In the genomic region with DNA sequence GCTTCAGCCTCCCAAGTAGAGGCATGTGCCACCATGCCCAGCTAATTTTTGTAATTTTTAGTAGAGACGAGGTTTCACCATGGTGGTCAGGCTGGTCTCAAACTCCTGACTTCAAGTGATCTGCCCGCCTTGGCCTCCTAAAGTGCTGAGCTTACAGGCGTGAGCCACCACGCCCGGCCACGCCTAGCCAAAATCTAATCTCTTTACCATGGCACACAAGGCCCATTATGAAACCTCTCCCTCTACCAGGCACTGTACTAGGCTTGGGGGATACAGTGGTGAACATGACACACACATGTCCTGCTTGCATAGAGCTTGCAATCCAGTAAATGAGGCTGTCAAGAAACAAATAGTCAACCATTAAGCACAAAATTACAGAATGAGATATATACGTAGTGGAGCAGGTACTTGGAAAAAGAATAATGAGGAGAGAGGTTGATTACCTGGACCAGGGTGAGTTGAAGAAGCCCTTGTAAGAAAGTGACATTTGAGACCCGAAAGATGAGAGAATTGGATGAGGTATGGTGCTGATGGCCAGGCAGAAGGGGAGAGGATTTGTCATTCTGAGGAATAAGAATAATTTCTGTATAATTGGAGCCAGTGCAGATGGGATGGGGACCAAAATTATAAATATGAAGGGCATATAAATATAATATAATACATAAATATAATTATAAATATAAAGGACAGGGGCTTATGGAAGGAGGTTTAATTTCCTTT, we compare ENCODE assay signal across 23 cellular contexts. TPM values are rescaled to one million over a fixed set of nuclear protein-coding genes. Genes with fewer than 3 reads are reported as not detected.
DNase-seq lines count a peak whose midpoint lies in the region; ATAC-seq, FAIRE-seq and TF ChIP-seq lines count a peak whose summit lies in the region.
"Had no signal": no experiment of that assay in that cellular context is flagged by ENCODE, and none has a peak within 500 bp of the region (broad histone marks: within the 10 kb centered on the region; RNA-seq: fewer than 3 reads in every experiment).

No MANE protein-coding gene starts in this region.

- no peak overlapping the region for H3K27ac Mint-ChIP-seq in T-cell
- no peak overlapping the region for H3K27ac Mint-ChIP-seq in glutamatergic neuron (ENCODE audit: unreplicated experiment)

- H2AFZ ChIP-seq in HepG2 (ENCODE audit: low read length), result peak overlapping the region; percentile 98

- no peak overlapping the region for H4K5ac ChIP-seq in mesendoderm (ENCODE audit: low read length)

- no peak overlapping the region for H2BK120ac ChIP-seq in mesendoderm (ENCODE audit: low read depth, low read length)

- no peak overlapping the region for H4K8ac ChIP-seq in mesendoderm (ENCODE audit: low read depth, low read length)

- H2BK5ac ChIP-seq in mesendoderm (ENCODE audit: low read length), result no peak overlapping the region

- H3K18ac ChIP-seq in mesendoderm (ENCODE audit: low read length), result no peak overlapping the region

- H3K9ac ChIP-seq in HepG2 (ENCODE audit: insufficient read depth, low read depth, low read length) (no peak overlapping the region), mesendoderm (ENCODE audit: low read length) (no peak overlapping the region)
- H3K9ac ChIP-seq: parathyroid adenoma had no signal

- H2AK5ac ChIP-seq in mesendoderm (ENCODE audit: low read length), result no peak overlapping the region

- H3K27ac ChIP-seq in HepG2 (ENCODE audit: extremely low read length, insufficient read depth, low read length), result no peak overlapping the region
- H3K27ac ChIP-seq in right lobe of liver, result no peak overlapping the region
- H3K27ac ChIP-seq in mesendoderm (ENCODE audit: low read depth, low read length), result no peak overlapping the region
- H3K27ac ChIP-seq: parathyroid adenoma, PC-9, SJCRH30 had no signal

- peaks cover 13% of the 10 kb centered on the region for H3K79me1 ChIP-seq in mesendoderm (ENCODE audit: low read length)

- H3K4me1 Mint-ChIP-seq in T-cell (peaks cover 21 to 30% (median 26%) of the 10 kb centered on the region in 3 donors), glutamatergic neuron (ENCODE audit: low read depth, unreplicated experiment) (peaks cover 5% of the 10 kb centered on the region)

- H3K4me3 ChIP-seq in HepG2 (replicated peaks in 1 of 3; ENCODE audit: insufficient read depth in 1 of 3, low read depth in 2 of 3, low read length in 3 of 3) (peak overlapping the region in 1 of 3 experiments; percentile 87; a peak in 2 of 6 replicates), right lobe of liver (no peak overlapping the region), mesendoderm (ENCODE audit: low read length) (no peak overlapping the region)

- intact Hi-C loops in HepG2 (cut with micrococcal nuclease; ENCODE audit: unreplicated experiment) (no loop called here), right lobe of liver (cut with DNase I) (no loop called here), posterior vena cava (cut with DNase I) (no loop called here)

- TF ChIP-seq RAD21 in HepG2 (CRISPR knock-in tag; IDR thresholded peaks at IDR 0.05), result no peak

- H3K9me3 ChIP-seq in HepG2 (ENCODE audit: low read length) (no peaks in the 10 kb centered on the region), right lobe of liver (no peaks in the 10 kb centered on the region)
- H3K9me3 ChIP-seq: left lung, mucosa of descending colon, SJCRH30 had no signal

- H3K23ac ChIP-seq in mesendoderm (ENCODE audit: low read length), result no peak overlapping the region

- H3K4me3 Mint-ChIP-seq in T-cell (peak overlapping the region in 2 of 3 donors; percentile 31 to 92), glutamatergic neuron (ENCODE audit: unreplicated experiment) (peak overlapping the region; percentile 12)

- H4K20me1 ChIP-seq in HepG2 (ENCODE audit: insufficient read depth, low read length), result no peaks in the 10 kb centered on the region

- no peaks in the 10 kb centered on the region; a peak in 1 of 5 replicates for H3K27me3 ChIP-seq in HepG2 (ENCODE audit: control insufficient read depth in 1 of 2, insufficient read depth in 2 of 2, low read length in 2 of 2)
- no peaks in the 10 kb centered on the region for H3K27me3 ChIP-seq in right lobe of liver
- H3K27me3 ChIP-seq in mesendoderm (ENCODE audit: insufficient read depth, low read length, poor library complexity), result no peaks in the 10 kb centered on the region
- H3K27me3 ChIP-seq: SJCRH30 had no signal

- POLR2A ChIA-PET in HepG2 (lab: Yijun Ruan, JAX), result no interaction called here
- POLR2A ChIA-PET in T-cell (lab: Charles Lee), result no interaction called here

- CTCF ChIA-PET in HepG2 (lab: Yijun Ruan, JAX; ENCODE audit: low intra/inter-chr PET ratio, low total read pairs) (no interaction called here), T-cell (lab: Charles Lee) (interaction anchor here in 1 of 2 donors (1.3 kb wide), 1 partner anchor 34 kb away, joined by 6 read pairs; no protein-coding TSS in a partner anchor)

- TF ChIP-seq POLR2A in HepG2 (IDR thresholded peaks at IDR 0.05; ENCODE audit: insufficient read depth in 1 of 2, low read depth in 2 of 2, low read length in 2 of 2) (no peak), right lobe of liver (IDR thresholded peaks at IDR 0.05) (no peak)

- in situ Hi-C loops in HepG2 (cut with HindIII; ENCODE audit: extremely low pct_ligation_motif_present, low pct_unique_long_range_greater_than_20kb), result no loop called here

- H3K36me3 ChIP-seq in HepG2 (replicated peaks in 1 of 2; ENCODE audit: control insufficient read depth in 1 of 2, insufficient read depth in 2 of 2, low read length in 2 of 2) (0 out of 5 replicates have a peak, but pooled peaks cover 0 to 4% of the 10 kb centered on the region in 2 experiments), right lobe of liver (no peaks in the 10 kb centered on the region), mesendoderm (ENCODE audit: control insufficient read depth, insufficient read depth, low read length) (no peaks in the 10 kb centered on the region)
- H3K36me3 ChIP-seq: left lung, SJCRH30 had no signal

- ATAC-seq in HepG2 (no peak), right lobe of liver (no peak), T-cell (replicated peaks in 1 of 4) (no peak)

- FAIRE-seq in HepG2 (lab: Jason Lieb, UNC), result no peak
- FAIRE-seq: GM12892, urothelium cell line had no signal

- H3K36me3 Mint-ChIP-seq in T-cell, result peaks cover 11% of the 10 kb centered on the region
- no peaks in the 10 kb centered on the region for H3K36me3 Mint-ChIP-seq in glutamatergic neuron (ENCODE audit: unreplicated experiment)

- H3K27me3 Mint-ChIP-seq in T-cell, result peaks cover 15 to 27% of the 10 kb centered on the region in 2 donors
- peaks cover 3% of the 10 kb centered on the region for H3K27me3 Mint-ChIP-seq in glutamatergic neuron (ENCODE audit: unreplicated experiment)

- no peak overlapping the region for H3K4ac ChIP-seq in mesendoderm (ENCODE audit: low read depth, low read length)

- H3K9me3 Mint-ChIP-seq in T-cell (no peaks in the 10 kb centered on the region), glutamatergic neuron (ENCODE audit: unreplicated experiment) (no peaks in the 10 kb centered on the region)

- DNase-seq in HepG2 (ENCODE audit: low spot score) (no peak), right lobe of liver (no peak), T-cell (no peak), glutamatergic neuron (no peak), mesendoderm (no peak), cerebellum (ENCODE audit: low spot score) (no peak), posterior vena cava (ENCODE audit: low spot score) (no peak)
- no peak for DNase-seq in stimulated activated naive CD4-positive, alpha-beta T cell (lab: John Stamatoyannopoulos, UW)
- DNase-seq: activated CD4-positive, alpha-beta T cell treated with anti-CD3 and anti-CD28 coated beads for 1 hour; caudate nucleus; effector CD4-positive, alpha-beta T cell; left lung; mucosa of descending colon; NCI-H1436 treated with DMSO at 0.1 percent for 48 hours; NCI-H2171; NCI-H748 treated with DMSO at 0.1 percent for 48 hours; PC-9; SJCRH30; stimulated activated CD4-positive, alpha-beta T cell treated with anti-CD3 and anti-CD28 coated beads, Interleukin-1b, Interleukin-23, amount 100 ng/mL, for 48 hours; T1000 had no signal

- no TSS peak for BruUV-seq in HepG2 (replicated peaks; lab: Mats Ljungman, UMichigan)

- TF ChIP-seq CTCF in HepG2 (CRISPR knock-in tag; IDR thresholded peaks at IDR 0.05), result no peak
- no peak for TF ChIP-seq CTCF in right lobe of liver (IDR thresholded peaks at IDR 0.05)
- no peak for TF ChIP-seq CTCF in glutamatergic neuron (IDR thresholded peaks at IDR 0.05; ENCODE audit: partially characterized antibody, unreplicated experiment)

- TF ChIP-seq EP300 in HepG2 (IDR thresholded peaks at IDR 0.05; ENCODE audit: low read depth in 2 of 2, low read length in 2 of 2), result no peak
- TF ChIP-seq EP300 in HepG2 (CRISPR knock-in tag; IDR thresholded peaks at IDR 0.05; ENCODE audit: borderline replicate concordance), result no peak

- 70% methylated on average over 8 of the region's 8 CpGs for WGBS in HepG2 (ENCODE audit: low lambda C conversion rate)
- WGBS in right lobe of liver (ENCODE audit: insufficient coverage, low coverage, low lambda C conversion rate, missing lambda C conversion rate), result 76% methylated on average over 6 of the region's 8 CpGs
- no CpG with 5 or more reads among the region's 8 CpGs for WGBS in mesendoderm (ENCODE audit: extremely low coverage, insufficient coverage, low lambda C conversion rate)

- H3K4me1 ChIP-seq in HepG2 (ENCODE audit: insufficient read depth, low read length), result peaks cover 38% of the 10 kb centered on the region
- H3K4me1 ChIP-seq in right lobe of liver, result peaks cover 0 to 30% (median 7%) of the 10 kb centered on the region in 4 donors
- peaks cover 3% of the 10 kb centered on the region for H3K4me1 ChIP-seq in mesendoderm (ENCODE audit: control insufficient read depth, low read depth, low read length)
- H3K4me1 ChIP-seq: parathyroid adenoma had no signal

- H3K79me2 ChIP-seq in HepG2 (ENCODE audit: insufficient read depth, low read length) (peaks cover 29% of the 10 kb centered on the region), mesendoderm (ENCODE audit: control insufficient read depth, insufficient read depth, low read length) (peaks cover 11% of the 10 kb centered on the region)

- H3K56ac ChIP-seq in mesendoderm (ENCODE audit: low read length), result no peak overlapping the region

- H2BK15ac ChIP-seq in mesendoderm (replicated peaks; ENCODE audit: low read depth), result no peak overlapping the region

- H3K4me2 ChIP-seq in HepG2 (ENCODE audit: low read depth, low read length) (peak overlapping the region; percentile 86), mesendoderm (ENCODE audit: low read length) (no peak overlapping the region)

RNA-seq across cellular contexts. Expression of gene CTNNBL1, which starts 1.2 kb away (rescaled TPM):
- total RNA-seq in HepG2 (2016; rRNA removed; fragmentation: Illumina TruSeq; extraction: Trizol) (94.6 and 136 TPM in 2 replicates), right lobe of liver (10 to 100 TPM; 16.3 to 41.8 (median 28.8) TPM), T-cell (10 to 100 TPM; 44.6 to 52.4 (median 49.4) TPM), glutamatergic neuron (ENCODE audit: unreplicated experiment) (58.0 TPM), cerebellum (20.0 TPM), posterior vena cava (10 to 100 TPM; 44.1 to 54.0 TPM)
- total RNA-seq in HepG2 (2016; cell fraction: cytosol; rRNA removed; fragmentation: Illumina TruSeq; extraction: Trizol; ENCODE audit: low read depth), result 43.5 and 49.5 TPM in 2 replicates
- 97.0 and 143 TPM in 2 replicates for total RNA-seq in HepG2 (2016; cell fraction: insoluble cytoplasmic fraction; rRNA removed; fragmentation: Illumina TruSeq; extraction: Trizol)
- 53.6 and 54.9 TPM in 2 replicates for total RNA-seq in HepG2 (2016; cell fraction: membrane; rRNA removed; fragmentation: Illumina TruSeq; extraction: Trizol)
- 47.8 and 48.8 TPM in 2 replicates for total RNA-seq in HepG2 (2016; cell fraction: nucleus; rRNA removed; fragmentation: Illumina TruSeq; extraction: Trizol)
- polyA plus RNA-seq in HepG2 (2011; rRNA removed), result 47.0 and 49.3 TPM in 2 replicates
- 37.8 and 38.1 TPM in 2 replicates for polyA plus RNA-seq in HepG2 (2011; cell fraction: cytosol; rRNA removed)
- 17.2 and 18.0 TPM in 2 replicates for polyA plus RNA-seq in HepG2 (2011; cell fraction: nucleus; rRNA removed)
- 83.2 and 94.2 TPM in 2 replicates for polyA plus RNA-seq in HepG2 (2012)
- 53.4 and 54.1 TPM in 2 replicates for polyA plus RNA-seq in HepG2 (2016; cell fraction: cytosol; fragmentation: Illumina TruSeq; extraction: Trizol; ENCODE audit: low read depth)
- polyA plus RNA-seq in HepG2 (2016; cell fraction: insoluble cytoplasmic fraction; fragmentation: Illumina TruSeq; extraction: Trizol; ENCODE audit: low read depth), result 156 and 162 TPM in 2 replicates
- polyA plus RNA-seq in HepG2 (2016; cell fraction: membrane; fragmentation: Illumina TruSeq; extraction: Trizol; ENCODE audit: low read depth), result 50.8 and 57.2 TPM in 2 replicates
- 68.0 and 75.7 TPM in 2 replicates for polyA plus RNA-seq in HepG2 (2016; cell fraction: nucleus; fragmentation: Illumina TruSeq; extraction: Trizol; ENCODE audit: insufficient read depth, low read depth)
- 33.6 and 37.6 TPM in 2 replicates for polyA minus RNA-seq in HepG2 (2011; rRNA and poly(A)+ RNA removed; ENCODE audit: low replicate concordance)
- polyA minus RNA-seq in HepG2 (2011; cell fraction: cytosol; rRNA and poly(A)+ RNA removed), result 27.5 and 33.1 TPM in 2 replicates
- 33.5 and 36.7 TPM in 2 replicates for polyA minus RNA-seq in HepG2 (2011; cell fraction: nucleus; rRNA and poly(A)+ RNA removed)
- polyA plus RNA-seq in mesendoderm (2013, experiment 1 of 2), result 117 TPM
- 118 TPM for polyA plus RNA-seq in mesendoderm (2013, experiment 2 of 2)
